Comparison of ENCODE assay signal across 26 cellular contexts in the genomic region with DNA sequence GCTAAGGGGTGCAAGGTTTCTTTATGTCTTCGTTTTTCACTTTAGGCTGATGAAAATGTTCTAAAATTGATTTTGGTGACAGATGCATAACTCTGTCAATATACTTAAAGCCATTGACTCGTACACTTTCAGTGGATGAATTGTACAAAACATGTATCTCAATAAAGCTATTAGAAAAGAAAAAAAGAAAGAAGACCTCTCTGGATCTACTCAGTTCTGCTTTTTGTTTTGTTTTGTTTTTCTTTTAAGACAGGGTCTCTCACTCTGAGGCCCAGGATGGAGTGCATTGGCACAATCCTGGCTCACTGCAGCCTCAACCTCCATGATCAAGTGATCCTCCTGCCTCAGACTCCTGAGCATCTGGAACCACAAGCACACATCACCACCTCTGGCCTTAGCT. TPM values are rescaled to one million over a fixed set of nuclear protein-coding genes. Genes with fewer than 3 reads are reported as not detected.
"Had no signal": no experiment of that assay in that cellular context is flagged by ENCODE, and none has a peak within 500 bp of the region (broad histone marks: within the 10 kb centered on the region; RNA-seq: fewer than 3 reads in every experiment).

No MANE protein-coding gene starts in this region.

- H3K4me1 ChIP-seq: colonic mucosa, gastrocnemius medialis, lower lobe of right lung, prostate gland, right atrium auricular region, tibial nerve, upper lobe of left lung had no signal

- H3K4me2 ChIP-seq: smooth muscle cell had no signal

- DNase-seq: colonic mucosa; effector CD8-positive, alpha-beta T cell; endodermal cell; foreskin fibroblast; gastrocnemius medialis; left ventricle myocardium superior; lower lobe of right lung; mucosa of descending colon; naive B cell; stimulated activated CD4-positive, alpha-beta T cell treated with anti-CD3 and anti-CD28 coated beads, Interleukin-2, amount 100 ng/mL, for 24 hours; stimulated activated CD4-positive, alpha-beta T cell treated with anti-CD3 and anti-CD28 coated beads, Interleukin-4, amount 100 ng/mL, for 24 hours; upper lobe of left lung had no signal

- H3K36me3 ChIP-seq: colonic mucosa, gastrocnemius medialis, lower lobe of right lung, prostate gland, right atrium auricular region, thoracic aorta, tibial nerve, upper lobe of left lung had no signal

- ATAC-seq: esophagus mucosa; gastrocnemius medialis; left ventricle myocardium superior; lower lobe of right lung; mucosa of descending colon; sciatic nerve; stimulated activated effector memory CD8-positive, alpha-beta T cell treated with anti-CD3 and anti-CD28 coated beads, Interleukin-12 subunit alpha, Interleukin-12 subunit beta, amount 100 ng/mL, for 72 hours had no signal

- H3K4me3 ChIP-seq: colonic mucosa, gastrocnemius medialis, lower lobe of right lung, mucosa of descending colon, prostate gland, right atrium auricular region, smooth muscle cell, thoracic aorta, tibial nerve had no signal

- H3K9me3 ChIP-seq: colonic mucosa, gastrocnemius medialis, lower lobe of right lung, mucosa of descending colon, prostate gland, right atrium auricular region, thoracic aorta, upper lobe of left lung had no signal

- H3K27ac ChIP-seq: colonic mucosa, epithelial cell of prostate, gastrocnemius medialis, lower lobe of right lung, prostate gland, right atrium auricular region, thoracic aorta, tibial nerve, upper lobe of left lung had no signal

- H3K27me3 ChIP-seq: colonic mucosa, gastrocnemius medialis, right atrium auricular region, tibial nerve, upper lobe of left lung had no signal

- FAIRE-seq: keratinocyte, urothelium cell line had no signal

RNA-seq across cellular contexts. Expression of gene SIGLEC5, which starts 3.5 kb away (rescaled TPM):
- total RNA-seq: colonic mucosa, endodermal cell, esophagus mucosa, neural crest cell, prostate gland, sciatic nerve, smooth muscle cell had no signal
- polyA plus RNA-seq: keratinocyte, smooth muscle cell had no signal

RNA-seq across cellular contexts. Expression of gene SIGLEC14, which starts 19.9 kb away (rescaled TPM):
- total RNA-seq: endodermal cell; natural killer cell treated with Interleukin-12 subunit alpha and Interleukin-12 subunit beta and Interleukin-15 and Interleukin-18, amount 100 ng/mL, for 72 hours; neural crest cell; osteoblast; smooth muscle cell had no signal
- polyA plus RNA-seq: keratinocyte, smooth muscle cell had no signal
